Comparison of ENCODE assay signal across 21 cellular contexts in genomic region chr15:88395241-88395640, GRCh38.
DNase-seq lines count a peak whose midpoint lies in the region; ATAC-seq and TF ChIP-seq lines count a peak whose summit lies in the region.
"Had no signal": no experiment of that assay in that cellular context is flagged by ENCODE, and none has a peak within 500 bp of the region (broad histone marks: within the 10 kb centered on the region; RNA-seq: fewer than 3 reads in every experiment).

No MANE protein-coding gene starts in this region.

- peaks cover 13% of the 10 kb centered on the region for H3K4me1 Mint-ChIP-seq in Caco-2 (ENCODE audit: low read depth, unreplicated experiment)

- DNase-seq in Caco-2 (no peak), coronary artery (ENCODE audit: low spot score) (peak; percentile 35), smooth muscle cell (lab: John Stamatoyannopoulos, UW; ENCODE audit: unreplicated experiment) (no peak), NCI-H748 treated with DMSO at 0.1 percent for 48 hours (lab: John Stamatoyannopoulos, UW) (no peak)
- DNase-seq: ACHN, DMS153, GF-D8, HCEC 1CT, NCI-H1105 treated with DMSO at 0.1 percent for 48 hours, NCI-H1694, NCI-H2081 treated with DMSO at 0.1 percent for 48 hours, NCI-H446 treated with DMSO at 0.1 percent for 48 hours, NCI-H69, Peyer's patch, SHP77 had no signal

- CTCF ChIA-PET in Caco-2 (lab: Charles Lee) = no interaction called here

- H2AFZ ChIP-seq in smooth muscle cell (ENCODE audit: low read depth) = no peak overlapping the region

- TF ChIP-seq CTCF in Caco-2 (IDR thresholded peaks at IDR 0.05; ENCODE audit: insufficient read depth in 1 of 2, low read depth in 1 of 2, low read length in 1 of 2, severe bottlenecking in 1 of 2, unreplicated experiment in 1 of 2) (no peak), coronary artery (IDR thresholded peaks at IDR 0.05) (no peak), smooth muscle cell (IDR thresholded peaks at IDR 0.05; ENCODE audit: borderline replicate concordance, insufficient read depth, poor library complexity, severe bottlenecking) (no peak)

- no peaks in the 10 kb centered on the region for H3K9me3 ChIP-seq in BLaER1
- H3K9me3 ChIP-seq in Caco-2 = no peaks in the 10 kb centered on the region
- H3K9me3 ChIP-seq in smooth muscle cell (replicated peaks; ENCODE audit: low read depth) = no peaks in the 10 kb centered on the region
- H3K9me3 ChIP-seq: Peyer's patch had no signal

- H3K36me3 Mint-ChIP-seq in Caco-2 (ENCODE audit: insufficient read depth, unreplicated experiment) = no peaks in the 10 kb centered on the region

- H3K4me2 ChIP-seq in BLaER1 (peak overlapping the region; percentile 74; the same call in 1 of the 2 replicates), smooth muscle cell (no peak overlapping the region)
- H3K4me2 ChIP-seq: GM23338 had no signal

- 56% methylated on average over 7 of the region's 7 CpGs for WGBS in smooth muscle cell (ENCODE audit: low lambda C conversion rate)

- BruUV-seq in Caco-2 (replicated peaks; lab: Mats Ljungman, UMichigan) = no TSS peak

- H4K20me1 ChIP-seq in BLaER1 (no peaks in the 10 kb centered on the region), smooth muscle cell (ENCODE audit: low read depth) (no peaks in the 10 kb centered on the region)

- H3K27ac ChIP-seq in BLaER1 = peak overlapping the region; percentile 86; the same call in 1 of the 2 replicates
- H3K27ac ChIP-seq in coronary artery = peak overlapping the region; percentile 50 to 60
- H3K27ac ChIP-seq in smooth muscle cell (ENCODE audit: low read depth) = peak overlapping the region; percentile 65
- H3K27ac ChIP-seq: SK-N-MC had no signal

- H3K4me3 ChIP-seq in BLaER1 (no peak overlapping the region), Caco-2 (ENCODE audit: low read depth, low read length) (no peak overlapping the region), coronary artery (no peak overlapping the region), smooth muscle cell (no peak overlapping the region)
- H3K4me3 ChIP-seq: GM23338, K562, Peyer's patch, SK-N-MC had no signal

- H3K9me3 Mint-ChIP-seq in Caco-2 (ENCODE audit: unreplicated experiment) = no peaks in the 10 kb centered on the region
- H3K9me3 Mint-ChIP-seq: GM23338 had no signal

- H3K9ac ChIP-seq in BLaER1 = no peak overlapping the region
- H3K9ac ChIP-seq in smooth muscle cell (ENCODE audit: low read depth) = no peak overlapping the region

- intact Hi-C loops in Caco-2 (cut with micrococcal nuclease; ENCODE audit: unreplicated experiment) = no loop called here

- H3K4me1 ChIP-seq in BLaER1 (peaks cover 50% of the 10 kb centered on the region), Caco-2 (peaks cover 21% of the 10 kb centered on the region), smooth muscle cell (ENCODE audit: low read depth) (peaks cover 6% of the 10 kb centered on the region)
- H3K4me1 ChIP-seq: Peyer's patch had no signal

- no peaks in the 10 kb centered on the region for H3K79me2 ChIP-seq in smooth muscle cell (ENCODE audit: low read depth)

- H3F3A ChIP-seq in smooth muscle cell (ENCODE audit: low read depth) = peaks cover 5% of the 10 kb centered on the region

- H3K36me3 ChIP-seq in BLaER1 (no peaks in the 10 kb centered on the region), Caco-2 (ENCODE audit: control insufficient read depth, insufficient read depth, low read length) (no peaks in the 10 kb centered on the region), smooth muscle cell (ENCODE audit: low read depth) (no peaks in the 10 kb centered on the region)
- H3K36me3 ChIP-seq: Peyer's patch had no signal

- H3K27me3 ChIP-seq in BLaER1 = no peaks in the 10 kb centered on the region
- H3K27me3 ChIP-seq in Caco-2 (replicated peaks; ENCODE audit: control insufficient read depth, insufficient read depth, low read length) = no peaks in the 10 kb centered on the region
- no peaks in the 10 kb centered on the region for H3K27me3 ChIP-seq in smooth muscle cell (ENCODE audit: low read depth)
- H3K27me3 ChIP-seq: Peyer's patch had no signal

- no peak for ATAC-seq in HG02642 (IDR thresholded peaks at IDR 0.05; ENCODE audit: poor library complexity, unreplicated experiment)
- ATAC-seq in HG02588 (IDR thresholded peaks at IDR 0.05; ENCODE audit: unreplicated experiment) = no peak
- ATAC-seq: K562 had no signal

- H3K27me3 Mint-ChIP-seq in Caco-2 (ENCODE audit: insufficient read depth, unreplicated experiment) = no peaks in the 10 kb centered on the region

- H3K27ac Mint-ChIP-seq in Caco-2 (ENCODE audit: unreplicated experiment) = peak overlapping the region; percentile 27
- H3K27ac Mint-ChIP-seq: GM23338 had no signal

- POLR2A ChIA-PET in Caco-2 (lab: Charles Lee) = no interaction called here

- no peak overlapping the region for H3K4me3 Mint-ChIP-seq in Caco-2 (ENCODE audit: unreplicated experiment)
- H3K4me3 Mint-ChIP-seq: GM23338 had no signal
